In genomic region chr19:18202759-18203407, GRCh38 we compare ENCODE assay signal across 8 cellular contexts. TPM values are rescaled to one million over a fixed set of nuclear protein-coding genes. Genes with fewer than 3 reads are reported as not detected.
DNase-seq lines count a peak whose midpoint lies in the region; ATAC-seq and TF ChIP-seq lines count a peak whose summit lies in the region.

No MANE protein-coding gene starts in this region.

- H3K27ac ChIP-seq in HUES48 (ENCODE audit: low read depth, low read length) = no peak overlapping the region
- peak overlapping the region; percentile 67 for H3K27ac ChIP-seq in neutrophil

- H3K9me3 ChIP-seq in HUES48 (ENCODE audit: control insufficient read depth, insufficient read depth, low read length) = no peaks in the 10 kb centered on the region
- no peaks in the 10 kb centered on the region for H3K9me3 ChIP-seq in neutrophil

- ATAC-seq in GM19328 (IDR thresholded peaks at IDR 0.05; ENCODE audit: unreplicated experiment) (no peak), GM18909 (IDR thresholded peaks at IDR 0.05; ENCODE audit: poor library complexity, unreplicated experiment) (no peak)

- H3K4me3 ChIP-seq in BJ (ENCODE audit: low read depth, low read length) = peak overlapping the region; percentile 64
- H3K4me3 ChIP-seq in HUES48 (ENCODE audit: low read depth, low read length) = peak overlapping the region; percentile 78
- peak overlapping the region; percentile 70 for H3K4me3 ChIP-seq in fibroblast of mammary gland (ENCODE audit: control insufficient read depth, low read depth, low read length)
- H3K4me3 ChIP-seq in neutrophil (ENCODE audit: low read depth in 1 of 2, low read length in 1 of 2) = peak overlapping the region; percentile 79

- peak overlapping the region; percentile 34; the same call in 1 of the 2 replicates for H3K9ac ChIP-seq in HUES48 (ENCODE audit: low read depth, low read length)

- H3K27me3 ChIP-seq in BJ (ENCODE audit: control insufficient read depth, insufficient read depth, low read length) = no peaks in the 10 kb centered on the region
- H3K27me3 ChIP-seq in HUES48 (ENCODE audit: control insufficient read depth, insufficient read depth, low read length) = no peaks in the 10 kb centered on the region
- peaks cover 53% of the 10 kb centered on the region for H3K27me3 ChIP-seq in neutrophil

- H3K4me1 ChIP-seq in HUES48 (ENCODE audit: control insufficient read depth, insufficient read depth, low read length) (peaks cover 9% of the 10 kb centered on the region), neutrophil (ENCODE audit: control insufficient read depth in 1 of 2, insufficient read depth in 1 of 2, low read depth in 1 of 2, low read length in 1 of 2) (peaks cover 24 to 26% of the 10 kb centered on the region in 2 experiments)

- peaks cover 13% of the 10 kb centered on the region for H3K36me3 ChIP-seq in BJ (ENCODE audit: control insufficient read depth, insufficient read depth, low read length)
- H3K36me3 ChIP-seq in HUES48 (ENCODE audit: control insufficient read depth, insufficient read depth, low read length) = peaks cover 36% of the 10 kb centered on the region
- H3K36me3 ChIP-seq in neutrophil = no peaks in the 10 kb centered on the region

- DNase-seq in BJ (ENCODE audit: low read depth) = no peak
- DNase-seq in activated CD4-positive, alpha-beta T cell treated with anti-CD3 and anti-CD28 coated beads, Interleukin-2, amount 50 U/mL, for 48 hours = peak; percentile 19 to 36
- DNase-seq in fibroblast of mammary gland (ENCODE audit: low read depth) = peak; percentile 15
- no peak for DNase-seq in NCI-H226

- TF ChIP-seq CTCF in BJ (IDR thresholded peaks at IDR 0.05; ENCODE audit: insufficient read depth, low read depth, low read length) (peak; percentile 46), fibroblast of mammary gland (conservative IDR thresholded peaks at IDR 0.05; ENCODE audit: control insufficient read depth, insufficient read depth, low read depth, low read length) (peak; percentile 12), neutrophil (IDR thresholded peaks at IDR 0.05) (no peak)

- POLR2A ChIA-PET in BJ (lab: Charles Lee) = no interaction called here

- CTCF ChIA-PET in BJ (lab: Yijun Ruan, JAX) = interaction anchor here (0.6 to 12.0 kb wide), 6 partner anchors 46 to 245 kb away, joined by 3 to 109 read pairs (median 4); partner anchors contain the start of gene LSM4

RNA-seq across cellular contexts. Expression of gene RAB3A, which starts 1.0 kb away (rescaled TPM):
- polyA plus RNA-seq in BJ (2011; rRNA removed) = 1.4 and 2.0 TPM in 2 replicates
- polyA minus RNA-seq in BJ (2011; rRNA and poly(A)+ RNA removed) = 4.4 and 7.0 TPM in 2 replicates

RNA-seq across cellular contexts. Expression of gene MPV17L2, which starts 9.9 kb away (rescaled TPM):
- 13.3 and 25.0 TPM in 2 replicates for polyA plus RNA-seq in BJ (2011; rRNA removed)
- 12.3 and 15.1 TPM in 2 replicates for polyA minus RNA-seq in BJ (2011; rRNA and poly(A)+ RNA removed)

RNA-seq across cellular contexts. Expression of gene PDE4C, which starts 23.4 kb away (rescaled TPM):
- 0.06 and 0.12 TPM in 2 replicates for polyA plus RNA-seq in BJ (2011; rRNA removed)
- polyA minus RNA-seq in BJ (2011; rRNA and poly(A)+ RNA removed) = not detected in 2 replicates

RNA-seq across cellular contexts. Expression of gene IFI30, which starts 29.3 kb away (rescaled TPM):
- 11.1 and 14.5 TPM in 2 replicates for polyA plus RNA-seq in BJ (2011; rRNA removed)
- polyA minus RNA-seq in BJ (2011; rRNA and poly(A)+ RNA removed) = 1.6 and 4.0 TPM in 2 replicates

RNA-seq across cellular contexts. Expression of gene PIK3R2, which starts 49.9 kb away (rescaled TPM):
- 9.4 and 17.4 TPM in 2 replicates for polyA plus RNA-seq in BJ (2011; rRNA removed)
- 12.3 and 15.0 TPM in 2 replicates for polyA minus RNA-seq in BJ (2011; rRNA and poly(A)+ RNA removed)

Comparison
In these comparisons a context has a peak if more than half of its experiments do, and no peak if none do; other contexts are left out.
1. DNase-seq: peak in activated CD4-positive, alpha-beta T cell treated with anti-CD3 and anti-CD28 coated beads, Interleukin-2, amount 50 U/mL, for 48 hours (2 of 2) and fibroblast of mammary gland (single experiment); none in BJ (single experiment) and NCI-H226 (single experiment).
2. Peak in every context shown above with its lines, with median percentiles within 50 percentile points of each other: H3K4me3 ChIP-seq.